Comparison of ENCODE assay signal across 11 cellular contexts in the genomic region with DNA sequence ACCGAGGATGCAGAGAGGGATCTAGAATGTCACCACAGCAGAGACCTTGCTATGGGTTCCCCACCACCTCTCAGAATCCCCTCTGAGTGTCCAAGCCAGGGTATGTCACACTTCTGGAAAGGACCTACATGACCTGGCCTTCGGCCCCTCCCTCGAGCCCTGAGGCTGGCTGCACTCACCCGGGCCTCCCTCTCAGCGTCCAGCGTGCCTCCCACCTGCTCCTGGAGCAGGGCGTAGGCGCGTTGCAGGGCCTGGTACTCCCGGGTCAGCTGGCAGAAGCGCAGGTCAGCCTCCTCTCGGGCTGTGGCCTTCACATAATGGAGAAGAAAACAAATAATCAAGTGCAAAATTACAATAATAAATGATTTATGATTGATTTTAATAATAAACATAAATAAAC. TPM values are rescaled to one million over a fixed set of nuclear protein-coding genes. Genes with fewer than 3 reads are reported as not detected.
"Had no signal": no experiment of that assay in that cellular context is flagged by ENCODE, and none has a peak within 500 bp of the region (broad histone marks: within the 10 kb centered on the region; RNA-seq: fewer than 3 reads in every experiment).

No MANE protein-coding gene starts in this region.

- DNase-seq: GM23248, GOT3, H7, HFFc6, KBM-7 had no signal

- H2AFZ ChIP-seq: GM23248 had no signal

- ATAC-seq: HCT116, HepG2 had no signal

- H3K9me3 ChIP-seq: HAP-1 had no signal

- H3K36me3 ChIP-seq: HAP-1 had no signal

- H3K4me3 ChIP-seq: GM23248, HAP-1 had no signal

- H3K4me1 ChIP-seq: HAP-1 had no signal

- H3K27ac ChIP-seq: GM23248, HL-60 had no signal

RNA-seq across cellular contexts. Expression of a gene that starts 43.9 kb away (rescaled TPM):
- total RNA-seq: GM23248, HepG2, HFFc6, HT1080 had no signal
- polyA plus RNA-seq: GM23248, HepG2, IgD-negative memory B cell had no signal
